8 cellular contexts compared by ENCODE assay signal in the genomic region with DNA sequence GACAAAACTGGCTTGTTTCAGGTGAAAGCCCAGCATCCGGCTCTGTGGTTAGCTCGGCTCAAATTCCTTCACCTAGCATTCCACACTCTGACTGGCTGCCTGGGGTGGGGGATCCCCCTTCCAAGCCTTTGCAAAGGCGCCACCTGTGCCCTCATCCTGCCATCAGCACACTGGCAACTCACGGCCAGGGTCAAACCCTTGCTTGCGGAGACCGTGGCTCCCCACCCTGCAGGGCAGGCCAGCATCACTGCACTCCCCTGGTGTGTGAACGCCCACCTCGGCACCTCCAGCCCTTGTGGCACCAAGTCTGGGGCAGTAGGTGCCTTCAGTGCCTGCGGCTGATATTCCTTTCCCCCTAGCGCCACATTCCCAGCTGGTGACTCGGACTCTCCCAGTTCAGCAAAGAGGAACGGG. TPM values are rescaled to one million over a fixed set of nuclear protein-coding genes. Genes with fewer than 3 reads are reported as not detected.
A peak's percentile ranks its signal among the peaks of the same experiment; 100 is the strongest.
DNase-seq lines count a peak whose midpoint lies in the region; ATAC-seq and TF ChIP-seq lines count a peak whose summit lies in the region.

No MANE protein-coding gene starts in this region.

- H3K4me1 ChIP-seq in Loucy (ENCODE audit: insufficient read depth, low read length, poor library complexity, severe bottlenecking) (peaks cover 27% of the 10 kb centered on the region), muscle layer of colon (ENCODE audit: insufficient read depth, low read length) (peaks cover 33% of the 10 kb centered on the region)

- no peaks in the 10 kb centered on the region for H3K27me3 Mint-ChIP-seq in chondrocyte (ENCODE audit: low read depth)

- H3K27me3 ChIP-seq in AG04450 (ENCODE audit: control insufficient read depth, insufficient read depth, low read length) (no peaks in the 10 kb centered on the region), Loucy (ENCODE audit: insufficient read depth, low read length, poor library complexity, severe bottlenecking) (no peaks in the 10 kb centered on the region), muscle layer of colon (ENCODE audit: control insufficient read depth in 1 of 2, insufficient read depth in 2 of 2, low read length in 2 of 2) (no peaks in the 10 kb centered on the region)

- intact Hi-C loops in posterior cingulate gyrus (cut with DNase I) = no loop called here

- H3K79me2 ChIP-seq in Loucy (ENCODE audit: insufficient read depth, low read length) = peaks cover 40% of the 10 kb centered on the region

- peaks cover 30% of the 10 kb centered on the region for H3K4me1 Mint-ChIP-seq in chondrocyte (ENCODE audit: low read depth)

- peaks cover 11% of the 10 kb centered on the region for H3K36me3 Mint-ChIP-seq in chondrocyte (ENCODE audit: low read depth)

- POLR2A ChIA-PET in AG04450 (lab: Yijun Ruan, JAX) = interaction anchor here (0.6 kb wide), 1 partner anchor 74 kb away, joined by 10 read pairs; no protein-coding TSS in a partner anchor

- H3K9me3 ChIP-seq in AG04450 (ENCODE audit: control insufficient read depth, insufficient read depth, low read length) (no peaks in the 10 kb centered on the region; the same call in 1 of the 2 replicates), Loucy (ENCODE audit: insufficient read depth, low read depth, low read length) (no peaks in the 10 kb centered on the region), muscle layer of colon (ENCODE audit: low read length) (no peaks in the 10 kb centered on the region)

- H3F3A ChIP-seq in Loucy (ENCODE audit: low read depth) = no peaks in the 10 kb centered on the region

- H3K4me2 ChIP-seq in Loucy (ENCODE audit: low read depth, low read length, poor library complexity, severe bottlenecking) = peak overlapping the region; percentile 80

- H3K4me3 ChIP-seq in AG04450 (ENCODE audit: low read depth, low read length) (peak overlapping the region; percentile 83), Loucy (ENCODE audit: low read length, poor library complexity, severe bottlenecking) (peak overlapping the region; percentile 76), muscle layer of colon (ENCODE audit: low read depth in 1 of 2, low read length in 2 of 2) (peak overlapping the region; percentile 72 to 96)

- peaks cover 26% of the 10 kb centered on the region; the same call in 1 of the 2 replicates for H3K36me3 ChIP-seq in Loucy (ENCODE audit: insufficient read depth, low read length)
- H3K36me3 ChIP-seq in muscle layer of colon (ENCODE audit: insufficient read depth, low read length) = peaks cover 45% of the 10 kb centered on the region

- H3K9ac ChIP-seq in Loucy (ENCODE audit: low read depth, low read length, poor library complexity, severe bottlenecking) (peak overlapping the region; percentile 84), muscle layer of colon (ENCODE audit: low read length) (peak overlapping the region; percentile 82)

- DNase-seq in AG04450 (ENCODE audit: low read depth, low spot score) (no peak), chondrocyte (ENCODE audit: low spot score) (no peak), AML-193 (lab: John Stamatoyannopoulos, UW) (no peak), posterior cingulate gyrus (no peak)

- H3K27ac Mint-ChIP-seq in chondrocyte (ENCODE audit: unreplicated experiment) = peak overlapping the region; percentile 97

- peak overlapping the region; percentile 73 for H3K27ac ChIP-seq in AG04450 (ENCODE audit: low read depth, low read length)
- H3K27ac ChIP-seq in muscle layer of colon (ENCODE audit: low read depth, low read length) = peak overlapping the region; percentile 87

- no peaks in the 10 kb centered on the region for H3K9me2 ChIP-seq in Loucy (replicated peaks; ENCODE audit: low read depth, low read length)

- peak overlapping the region; percentile 99 for H3K4me3 Mint-ChIP-seq in chondrocyte (ENCODE audit: unreplicated experiment)

- no peak for TF ChIP-seq CTCF in AG04450 (IDR thresholded peaks at IDR 0.05; ENCODE audit: low read depth, low read length)
- no peak for TF ChIP-seq CTCF in Loucy (conservative IDR thresholded peaks at IDR 0.05; ENCODE audit: low read length)
- no peak for TF ChIP-seq CTCF in chondrocyte (IDR thresholded peaks at IDR 0.05)

- CTCF ChIA-PET in AG04450 (lab: Charles Lee) = interaction anchor here (1.0 kb wide), 1 partner anchor 9 kb away, joined by 3 read pairs; no protein-coding TSS in a partner anchor

- no peak for ATAC-seq in GM21786 (IDR thresholded peaks at IDR 0.05; ENCODE audit: unreplicated experiment)
- ATAC-seq in HG02642 (IDR thresholded peaks at IDR 0.05; ENCODE audit: poor library complexity, unreplicated experiment) = no peak

- no peaks in the 10 kb centered on the region for H3K9me3 Mint-ChIP-seq in chondrocyte (ENCODE audit: low read depth)

- H4K20me1 ChIP-seq in Loucy (ENCODE audit: insufficient read depth, low read length, poor library complexity, severe bottlenecking) = peaks cover 25% of the 10 kb centered on the region

- H2AFZ ChIP-seq in Loucy (ENCODE audit: low read length) = no peak overlapping the region

RNA-seq across cellular contexts. Expression of gene FLII, which starts 1.3 kb away (rescaled TPM):
- polyA plus RNA-seq in AG04450 (2011; rRNA removed) = 192 and 235 TPM in 2 replicates
- 360 and 447 TPM in 2 replicates for polyA minus RNA-seq in AG04450 (2011; rRNA and poly(A)+ RNA removed)
- total RNA-seq in chondrocyte = 228 to 244 TPM (median 230 TPM) in 3 replicates

RNA-seq across cellular contexts. Expression of gene MIEF2, which starts 3.2 kb away (rescaled TPM):
- polyA plus RNA-seq in AG04450 (2011; rRNA removed) = 5.9 and 7.1 TPM in 2 replicates
- 6.1 and 8.4 TPM in 2 replicates for polyA minus RNA-seq in AG04450 (2011; rRNA and poly(A)+ RNA removed)
- 9.5 to 11.5 TPM (median 10.7 TPM) in 3 replicates for total RNA-seq in chondrocyte

RNA-seq across cellular contexts. Expression of gene LLGL1, which starts 31.8 kb away (rescaled TPM):
- 27.1 and 41.9 TPM in 2 replicates for polyA plus RNA-seq in AG04450 (2011; rRNA removed)
- polyA minus RNA-seq in AG04450 (2011; rRNA and poly(A)+ RNA removed) = 30.5 and 42.3 TPM in 2 replicates
- total RNA-seq in chondrocyte = 38.7 to 41.8 TPM (median 39.0 TPM) in 3 replicates

RNA-seq across cellular contexts. Expression of gene TOP3A, which starts 57.5 kb away (rescaled TPM):
- 11.9 and 12.2 TPM in 2 replicates for polyA plus RNA-seq in AG04450 (2011; rRNA removed)
- 22.0 and 24.9 TPM in 2 replicates for polyA minus RNA-seq in AG04450 (2011; rRNA and poly(A)+ RNA removed)
- total RNA-seq in chondrocyte = 37.3 to 49.4 TPM (median 37.7 TPM) in 3 replicates

RNA-seq across cellular contexts. Expression of gene SMCR8, which starts 57.8 kb away (rescaled TPM):
- 8.5 and 9.1 TPM in 2 replicates for polyA plus RNA-seq in AG04450 (2011; rRNA removed)
- polyA minus RNA-seq in AG04450 (2011; rRNA and poly(A)+ RNA removed) = 14.5 and 16.9 TPM in 2 replicates
- total RNA-seq in chondrocyte = 15.5 to 16.1 TPM (median 15.7 TPM) in 3 replicates
